1 cellular context compared by ENCODE assay signal in the genomic region with DNA sequence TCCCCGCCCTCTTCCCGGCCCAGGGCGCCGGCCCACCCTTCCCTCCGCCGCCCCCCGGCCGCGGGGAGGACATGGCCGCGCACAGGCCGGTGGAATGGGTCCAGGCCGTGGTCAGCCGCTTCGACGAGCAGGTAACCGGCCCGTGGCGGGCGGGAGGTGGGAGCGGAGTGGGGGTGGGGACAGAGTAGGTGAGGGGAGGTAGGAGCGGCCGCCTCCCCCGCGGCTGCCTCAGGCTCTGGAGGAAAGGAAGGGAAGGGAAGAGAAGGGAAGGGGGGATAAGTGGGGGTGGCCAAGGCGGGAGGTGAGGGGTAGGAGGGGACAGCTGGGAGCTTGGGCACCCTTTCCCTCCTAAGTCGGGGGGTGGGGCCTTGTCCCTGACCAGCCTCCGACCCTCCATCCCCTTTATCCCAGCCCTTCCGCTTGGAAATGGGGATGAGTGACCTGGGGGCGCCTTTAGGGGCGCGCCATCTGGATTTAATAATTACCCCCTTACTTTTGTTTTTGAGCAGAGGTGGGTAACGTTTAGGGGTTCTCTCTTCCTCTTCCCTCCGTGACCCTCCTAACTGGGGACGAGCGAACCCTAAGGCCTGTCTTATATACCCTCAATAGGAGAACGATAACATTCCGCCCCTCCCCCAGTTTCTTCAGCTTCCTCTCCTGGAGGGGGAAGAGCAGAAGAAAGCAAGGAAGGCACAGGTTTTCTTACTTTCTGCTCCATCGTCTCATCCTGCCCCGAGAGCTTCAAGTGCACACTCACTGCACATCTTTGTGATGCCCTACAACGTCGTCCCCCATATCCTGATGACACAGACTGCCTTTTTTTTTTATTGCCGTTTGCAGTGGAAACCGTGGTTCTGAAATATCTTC.
A peak's percentile ranks its signal among the peaks of the same experiment; 100 is the strongest.
TF ChIP-seq lines count a peak whose summit lies in the region.

No MANE protein-coding gene starts in this region.

TF ChIP-seq in HEK293, 187 proteins besides CTCF, POLR2A, EP300 and RAD21 (continued from another document and continues in another):
- TF ChIP-seq, protein P1, sequence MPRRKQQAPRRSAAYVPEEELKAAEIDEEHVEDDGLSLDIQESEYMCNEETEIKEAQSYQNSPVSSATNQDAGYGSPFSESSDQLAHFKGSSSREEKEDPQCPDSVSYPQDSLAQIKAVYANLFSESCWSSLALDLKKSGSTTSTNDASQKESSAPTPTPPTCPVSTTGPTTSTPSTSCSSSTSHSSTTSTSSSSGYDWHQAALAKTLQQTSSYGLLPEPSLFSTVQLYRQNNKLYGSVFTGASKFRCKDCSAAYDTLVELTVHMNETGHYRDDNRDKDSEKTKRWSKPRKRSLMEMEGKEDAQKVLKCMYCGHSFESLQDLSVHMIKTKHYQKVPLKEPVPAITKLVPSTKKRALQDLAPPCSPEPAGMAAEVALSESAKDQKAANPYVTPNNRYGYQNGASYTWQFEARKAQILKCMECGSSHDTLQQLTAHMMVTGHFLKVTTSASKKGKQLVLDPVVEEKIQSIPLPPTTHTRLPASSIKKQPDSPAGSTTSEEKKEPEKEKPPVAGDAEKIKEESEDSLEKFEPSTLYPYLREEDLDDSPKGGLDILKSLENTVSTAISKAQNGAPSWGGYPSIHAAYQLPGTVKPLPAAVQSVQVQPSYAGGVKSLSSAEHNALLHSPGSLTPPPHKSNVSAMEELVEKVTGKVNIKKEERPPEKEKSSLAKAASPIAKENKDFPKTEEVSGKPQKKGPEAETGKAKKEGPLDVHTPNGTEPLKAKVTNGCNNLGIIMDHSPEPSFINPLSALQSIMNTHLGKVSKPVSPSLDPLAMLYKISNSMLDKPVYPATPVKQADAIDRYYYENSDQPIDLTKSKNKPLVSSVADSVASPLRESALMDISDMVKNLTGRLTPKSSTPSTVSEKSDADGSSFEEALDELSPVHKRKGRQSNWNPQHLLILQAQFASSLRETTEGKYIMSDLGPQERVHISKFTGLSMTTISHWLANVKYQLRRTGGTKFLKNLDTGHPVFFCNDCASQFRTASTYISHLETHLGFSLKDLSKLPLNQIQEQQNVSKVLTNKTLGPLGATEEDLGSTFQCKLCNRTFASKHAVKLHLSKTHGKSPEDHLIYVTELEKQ (tag by site-specific recombination; IDR thresholded peaks at IDR 0.05; ENCODE audit: borderline replicate concordance), result no peak
- TF ChIP-seq YY1 (tag by site-specific recombination; IDR thresholded peaks at IDR 0.05) (peak; percentile 27; the same call in 1 of the 2 replicates), ZNF530 (tag by site-specific recombination; IDR thresholded peaks at IDR 0.05; ENCODE audit: low read depth) (peak; percentile 63; the same call in 1 of the 2 replicates), ZFHX2 (tag by site-specific recombination; conservative IDR thresholded peaks at IDR 0.05) (peak; percentile 96), GLIS2 (tag by site-specific recombination; IDR thresholded peaks at IDR 0.05) (peak; percentile 97), SCRT2 (tag by site-specific recombination; IDR thresholded peaks at IDR 0.05) (no peak), SP2 (tag by site-specific recombination; IDR thresholded peaks at IDR 0.05) (peak; percentile 80), ZNF354C (tag by site-specific recombination; IDR thresholded peaks at IDR 0.05; ENCODE audit: borderline replicate concordance, low read depth) (no peak), ZNF585B (tag by site-specific recombination; IDR thresholded peaks at IDR 0.05) (no peak), ZNF623 (tag by site-specific recombination; IDR thresholded peaks at IDR 0.05) (0 out of 2 replicates have a peak, but pooled peaks have one; percentile 12), TCF7L2 (IDR thresholded peaks at IDR 0.05; ENCODE audit: borderline replicate concordance, low read depth, low read length) (no peak), ZNF112 (tag by site-specific recombination; IDR thresholded peaks at IDR 0.05) (no peak), ZNF335 (tag by site-specific recombination; conservative IDR thresholded peaks at IDR 0.05) (peak; percentile 60), ZNF16 (tag by site-specific recombination; IDR thresholded peaks at IDR 0.05; ENCODE audit: low read depth) (no peak), KLF9 (tag by site-specific recombination; IDR thresholded peaks at IDR 0.05; ENCODE audit: low read depth) (peak; percentile 66; the same call in 1 of the 2 replicates), ZNF473 (tag by site-specific recombination; IDR thresholded peaks at IDR 0.05) (no peak), ZNF596 (tag by site-specific recombination; IDR thresholded peaks at IDR 0.05) (no peak), ZNF707 (tag by site-specific recombination; IDR thresholded peaks at IDR 0.05) (no peak), ZNF10 (tag by site-specific recombination; IDR thresholded peaks at IDR 0.05) (peak; percentile 10; the same call in 1 of the 2 replicates), ZNF133 (tag by site-specific recombination; IDR thresholded peaks at IDR 0.05) (no peak), SP3 (tag by site-specific recombination; IDR thresholded peaks at IDR 0.05) (peak; percentile 88), EGR2 (tag by site-specific recombination; IDR thresholded peaks at IDR 0.05; ENCODE audit: low read depth) (peak; percentile 97), ZNF510 (tag by site-specific recombination; IDR thresholded peaks at IDR 0.05; ENCODE audit: insufficient replicate concordance) (no peak), ZNF658 (tag by site-specific recombination; IDR thresholded peaks at IDR 0.05) (no peak), ZNF660 (tag by site-specific recombination; IDR thresholded peaks at IDR 0.05) (no peak), ZFP69B (tag by site-specific recombination; IDR thresholded peaks at IDR 0.05) (peak; percentile 48; the same call in 1 of the 2 replicates), ZNF664 (tag by site-specific recombination; IDR thresholded peaks at IDR 0.05) (no peak), ZNF121 (tag by site-specific recombination; IDR thresholded peaks at IDR 0.05) (no peak), ZNF2 (tag by site-specific recombination; IDR thresholded peaks at IDR 0.05) (no peak), ZNF558 (tag by site-specific recombination; IDR thresholded peaks at IDR 0.05) (no peak), ZNF549 (tag by site-specific recombination; IDR thresholded peaks at IDR 0.05) (no peak)
- TF ChIP-seq, protein P2, sequence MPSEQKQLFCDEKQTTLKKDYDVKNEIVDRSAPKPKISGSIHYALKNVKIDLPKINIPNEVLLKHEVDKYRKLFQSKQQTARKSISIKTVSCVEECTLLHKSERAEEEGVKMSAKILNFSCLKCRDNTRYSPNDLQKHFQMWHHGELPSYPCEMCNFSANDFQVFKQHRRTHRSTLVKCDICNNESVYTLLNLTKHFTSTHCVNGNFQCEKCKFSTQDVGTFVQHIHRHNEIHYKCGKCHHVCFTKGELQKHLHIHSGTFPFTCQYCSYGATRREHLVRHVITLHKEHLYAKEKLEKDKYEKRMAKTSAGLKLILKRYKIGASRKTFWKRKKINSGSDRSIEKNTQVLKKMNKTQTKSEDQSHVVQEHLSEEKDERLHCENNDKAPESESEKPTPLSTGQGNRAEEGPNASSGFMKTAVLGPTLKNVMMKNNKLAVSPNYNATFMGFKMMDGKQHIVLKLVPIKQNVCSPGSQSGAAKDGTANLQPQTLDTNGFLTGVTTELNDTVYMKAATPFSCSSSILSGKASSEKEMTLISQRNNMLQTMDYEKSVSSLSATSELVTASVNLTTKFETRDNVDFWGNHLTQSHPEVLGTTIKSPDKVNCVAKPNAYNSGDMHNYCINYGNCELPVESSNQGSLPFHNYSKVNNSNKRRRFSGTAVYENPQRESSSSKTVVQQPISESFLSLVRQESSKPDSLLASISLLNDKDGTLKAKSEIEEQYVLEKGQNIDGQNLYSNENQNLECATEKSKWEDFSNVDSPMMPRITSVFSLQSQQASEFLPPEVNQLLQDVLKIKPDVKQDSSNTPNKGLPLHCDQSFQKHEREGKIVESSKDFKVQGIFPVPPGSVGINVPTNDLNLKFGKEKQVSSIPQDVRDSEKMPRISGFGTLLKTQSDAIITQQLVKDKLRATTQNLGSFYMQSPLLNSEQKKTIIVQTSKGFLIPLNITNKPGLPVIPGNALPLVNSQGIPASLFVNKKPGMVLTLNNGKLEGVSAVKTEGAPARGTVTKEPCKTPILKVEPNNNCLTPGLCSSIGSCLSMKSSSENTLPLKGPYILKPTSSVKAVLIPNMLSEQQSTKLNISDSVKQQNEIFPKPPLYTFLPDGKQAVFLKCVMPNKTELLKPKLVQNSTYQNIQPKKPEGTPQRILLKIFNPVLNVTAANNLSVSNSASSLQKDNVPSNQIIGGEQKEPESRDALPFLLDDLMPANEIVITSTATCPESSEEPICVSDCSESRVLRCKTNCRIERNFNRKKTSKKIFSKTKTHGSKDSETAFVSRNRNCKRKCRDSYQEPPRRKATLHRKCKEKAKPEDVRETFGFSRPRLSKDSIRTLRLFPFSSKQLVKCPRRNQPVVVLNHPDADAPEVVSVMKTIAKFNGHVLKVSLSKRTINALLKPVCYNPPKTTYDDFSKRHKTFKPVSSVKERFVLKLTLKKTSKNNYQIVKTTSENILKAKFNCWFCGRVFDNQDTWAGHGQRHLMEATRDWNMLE (tag by site-specific recombination; conservative IDR thresholded peaks at IDR 0.05; ENCODE audit: low read depth), result no peak
- TF ChIP-seq, protein P3, sequence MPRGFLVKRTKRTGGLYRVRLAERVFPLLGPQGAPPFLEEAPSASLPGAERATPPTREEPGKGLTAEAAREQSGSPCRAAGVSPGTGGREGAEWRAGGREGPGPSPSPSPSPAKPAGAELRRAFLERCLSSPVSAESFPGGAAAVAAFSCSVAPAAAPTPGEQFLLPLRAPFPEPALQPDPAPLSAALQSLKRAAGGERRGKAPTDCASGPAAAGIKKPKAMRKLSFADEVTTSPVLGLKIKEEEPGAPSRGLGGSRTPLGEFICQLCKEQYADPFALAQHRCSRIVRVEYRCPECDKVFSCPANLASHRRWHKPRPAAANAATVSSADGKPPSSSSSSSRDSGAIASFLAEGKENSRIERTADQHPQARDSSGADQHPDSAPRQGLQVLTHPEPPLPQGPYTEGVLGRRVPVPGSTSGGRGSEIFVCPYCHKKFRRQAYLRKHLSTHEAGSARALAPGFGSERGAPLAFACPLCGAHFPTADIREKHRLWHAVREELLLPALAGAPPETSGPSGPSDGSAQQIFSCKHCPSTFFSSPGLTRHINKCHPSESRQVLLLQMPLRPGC (tag by site-specific recombination; IDR thresholded peaks at IDR 0.05), result no peak
- TF ChIP-seq, protein P4, sequence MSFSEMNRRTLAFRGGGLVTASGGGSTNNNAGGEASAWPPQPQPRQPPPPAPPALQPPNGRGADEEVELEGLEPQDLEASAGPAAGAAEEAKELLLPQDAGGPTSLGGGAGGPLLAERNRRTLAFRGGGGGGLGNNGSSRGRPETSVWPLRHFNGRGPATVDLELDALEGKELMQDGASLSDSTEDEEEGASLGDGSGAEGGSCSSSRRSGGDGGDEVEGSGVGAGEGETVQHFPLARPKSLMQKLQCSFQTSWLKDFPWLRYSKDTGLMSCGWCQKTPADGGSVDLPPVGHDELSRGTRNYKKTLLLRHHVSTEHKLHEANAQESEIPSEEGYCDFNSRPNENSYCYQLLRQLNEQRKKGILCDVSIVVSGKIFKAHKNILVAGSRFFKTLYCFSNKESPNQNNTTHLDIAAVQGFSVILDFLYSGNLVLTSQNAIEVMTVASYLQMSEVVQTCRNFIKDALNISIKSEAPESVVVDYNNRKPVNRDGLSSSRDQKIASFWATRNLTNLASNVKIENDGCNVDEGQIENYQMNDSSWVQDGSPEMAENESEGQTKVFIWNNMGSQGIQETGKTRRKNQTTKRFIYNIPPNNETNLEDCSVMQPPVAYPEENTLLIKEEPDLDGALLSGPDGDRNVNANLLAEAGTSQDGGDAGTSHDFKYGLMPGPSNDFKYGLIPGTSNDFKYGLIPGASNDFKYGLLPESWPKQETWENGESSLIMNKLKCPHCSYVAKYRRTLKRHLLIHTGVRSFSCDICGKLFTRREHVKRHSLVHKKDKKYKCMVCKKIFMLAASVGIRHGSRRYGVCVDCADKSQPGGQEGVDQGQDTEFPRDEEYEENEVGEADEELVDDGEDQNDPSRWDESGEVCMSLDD (tag by site-specific recombination; IDR thresholded peaks at IDR 0.05), result peak; percentile 84
- TF ChIP-seq, protein P5, sequence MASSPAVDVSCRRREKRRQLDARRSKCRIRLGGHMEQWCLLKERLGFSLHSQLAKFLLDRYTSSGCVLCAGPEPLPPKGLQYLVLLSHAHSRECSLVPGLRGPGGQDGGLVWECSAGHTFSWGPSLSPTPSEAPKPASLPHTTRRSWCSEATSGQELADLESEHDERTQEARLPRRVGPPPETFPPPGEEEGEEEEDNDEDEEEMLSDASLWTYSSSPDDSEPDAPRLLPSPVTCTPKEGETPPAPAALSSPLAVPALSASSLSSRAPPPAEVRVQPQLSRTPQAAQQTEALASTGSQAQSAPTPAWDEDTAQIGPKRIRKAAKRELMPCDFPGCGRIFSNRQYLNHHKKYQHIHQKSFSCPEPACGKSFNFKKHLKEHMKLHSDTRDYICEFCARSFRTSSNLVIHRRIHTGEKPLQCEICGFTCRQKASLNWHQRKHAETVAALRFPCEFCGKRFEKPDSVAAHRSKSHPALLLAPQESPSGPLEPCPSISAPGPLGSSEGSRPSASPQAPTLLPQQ (tag by site-specific recombination; IDR thresholded peaks at IDR 0.05), result 0 out of 2 replicates have a peak, but pooled peaks have one; percentile 27
- TF ChIP-seq, protein P6, sequence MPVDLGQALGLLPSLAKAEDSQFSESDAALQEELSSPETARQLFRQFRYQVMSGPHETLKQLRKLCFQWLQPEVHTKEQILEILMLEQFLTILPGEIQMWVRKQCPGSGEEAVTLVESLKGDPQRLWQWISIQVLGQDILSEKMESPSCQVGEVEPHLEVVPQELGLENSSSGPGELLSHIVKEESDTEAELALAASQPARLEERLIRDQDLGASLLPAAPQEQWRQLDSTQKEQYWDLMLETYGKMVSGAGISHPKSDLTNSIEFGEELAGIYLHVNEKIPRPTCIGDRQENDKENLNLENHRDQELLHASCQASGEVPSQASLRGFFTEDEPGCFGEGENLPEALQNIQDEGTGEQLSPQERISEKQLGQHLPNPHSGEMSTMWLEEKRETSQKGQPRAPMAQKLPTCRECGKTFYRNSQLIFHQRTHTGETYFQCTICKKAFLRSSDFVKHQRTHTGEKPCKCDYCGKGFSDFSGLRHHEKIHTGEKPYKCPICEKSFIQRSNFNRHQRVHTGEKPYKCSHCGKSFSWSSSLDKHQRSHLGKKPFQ (tag by site-specific recombination; IDR thresholded peaks at IDR 0.05), result no peak
- TF ChIP-seq, protein P7, sequence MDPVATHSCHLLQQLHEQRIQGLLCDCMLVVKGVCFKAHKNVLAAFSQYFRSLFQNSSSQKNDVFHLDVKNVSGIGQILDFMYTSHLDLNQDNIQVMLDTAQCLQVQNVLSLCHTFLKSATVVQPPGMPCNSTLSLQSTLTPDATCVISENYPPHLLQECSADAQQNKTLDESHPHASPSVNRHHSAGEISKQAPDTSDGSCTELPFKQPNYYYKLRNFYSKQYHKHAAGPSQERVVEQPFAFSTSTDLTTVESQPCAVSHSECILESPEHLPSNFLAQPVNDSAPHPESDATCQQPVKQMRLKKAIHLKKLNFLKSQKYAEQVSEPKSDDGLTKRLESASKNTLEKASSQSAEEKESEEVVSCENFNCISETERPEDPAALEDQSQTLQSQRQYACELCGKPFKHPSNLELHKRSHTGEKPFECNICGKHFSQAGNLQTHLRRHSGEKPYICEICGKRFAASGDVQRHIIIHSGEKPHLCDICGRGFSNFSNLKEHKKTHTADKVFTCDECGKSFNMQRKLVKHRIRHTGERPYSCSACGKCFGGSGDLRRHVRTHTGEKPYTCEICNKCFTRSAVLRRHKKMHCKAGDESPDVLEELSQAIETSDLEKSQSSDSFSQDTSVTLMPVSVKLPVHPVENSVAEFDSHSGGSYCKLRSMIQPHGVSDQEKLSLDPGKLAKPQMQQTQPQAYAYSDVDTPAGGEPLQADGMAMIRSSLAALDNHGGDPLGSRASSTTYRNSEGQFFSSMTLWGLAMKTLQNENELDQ (tag by site-specific recombination; IDR thresholded peaks at IDR 0.05; ENCODE audit: low read depth), result no peak
